ENCODE assay signal across 1 cellular context in genomic region chr19:10279737-10280442, GRCh38.
TF ChIP-seq lines count a peak whose summit lies in the region.

No MANE protein-coding gene starts in this region.

TF ChIP-seq in GM12878, 131 proteins besides CTCF, POLR2A, EP300 and RAD21:
- TF ChIP-seq SMAD5 (IDR thresholded peaks at IDR 0.05; ENCODE audit: low read depth) (peak; percentile 16; the same call in 1 of the 2 replicates), RFX5 (IDR thresholded peaks at IDR 0.05; ENCODE audit: low read depth, low read length) (no peak), SUZ12 (IDR thresholded peaks at IDR 0.05; ENCODE audit: unreplicated experiment) (no peak), POLR2AphosphoS5 (IDR thresholded peaks at IDR 0.05; ENCODE audit: low read length) (peak; percentile 58; the same call in 1 of the 2 replicates), POU2F2 (IDR thresholded peaks at IDR 0.05; ENCODE audit: borderline replicate concordance, low read depth, low read length) (peak; percentile 10; the same call in 1 of the 3 replicates), STAT1 (conservative IDR thresholded peaks at IDR 0.05) (no peak), HDAC6 (IDR thresholded peaks at IDR 0.05; ENCODE audit: unreplicated experiment) (no peak)
- TF ChIP-seq, protein P1, sequence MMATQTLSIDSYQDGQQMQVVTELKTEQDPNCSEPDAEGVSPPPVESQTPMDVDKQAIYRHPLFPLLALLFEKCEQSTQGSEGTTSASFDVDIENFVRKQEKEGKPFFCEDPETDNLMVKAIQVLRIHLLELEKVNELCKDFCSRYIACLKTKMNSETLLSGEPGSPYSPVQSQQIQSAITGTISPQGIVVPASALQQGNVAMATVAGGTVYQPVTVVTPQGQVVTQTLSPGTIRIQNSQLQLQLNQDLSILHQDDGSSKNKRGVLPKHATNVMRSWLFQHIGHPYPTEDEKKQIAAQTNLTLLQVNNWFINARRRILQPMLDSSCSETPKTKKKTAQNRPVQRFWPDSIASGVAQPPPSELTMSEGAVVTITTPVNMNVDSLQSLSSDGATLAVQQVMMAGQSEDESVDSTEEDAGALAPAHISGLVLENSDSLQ (IDR thresholded peaks at IDR 0.05): peak; percentile 60; the same call in 1 of the 2 replicates
TF ChIP-seq in GM12878: peak in this region for 4.
